22 cellular contexts compared by ENCODE assay signal in the genomic region with DNA sequence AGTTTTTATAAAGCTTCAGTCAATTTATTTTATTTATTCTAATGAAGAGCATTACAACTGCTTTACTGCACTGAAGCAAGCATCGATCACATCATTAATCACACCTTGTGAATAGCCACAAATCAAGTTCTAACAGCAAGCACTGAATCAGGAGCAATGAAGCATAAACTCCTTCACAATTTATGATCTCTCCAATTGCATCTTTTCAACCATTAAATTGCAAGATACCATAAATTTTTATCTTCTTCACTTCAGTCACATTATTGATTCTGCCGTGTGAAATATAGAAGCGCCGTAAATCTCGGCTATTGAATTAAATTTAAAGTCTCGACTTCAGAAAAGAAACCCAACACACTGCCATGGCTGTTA.
DNase-seq lines count a peak whose midpoint lies in the region; ATAC-seq and TF ChIP-seq lines count a peak whose summit lies in the region.
"Had no signal": no experiment of that assay in that cellular context is flagged by ENCODE, and none has a peak within 500 bp of the region (broad histone marks: within the 10 kb centered on the region; RNA-seq: fewer than 3 reads in every experiment).

No MANE protein-coding gene starts in this region.

- H3K27ac ChIP-seq in IMR-90 (ENCODE audit: insufficient read depth, low read length) (no peak overlapping the region), neuronal stem cell (replicated peaks; ENCODE audit: low read length) (no peak overlapping the region)
- H3K27ac ChIP-seq: neutrophil had no signal

- no peak overlapping the region; the same call in 2 of the 3 replicates for H2BK15ac ChIP-seq in IMR-90 (ENCODE audit: low read depth, low read length)
- H2BK15ac ChIP-seq in neuronal stem cell (ENCODE audit: low read length) = no peak overlapping the region

- no peaks in the 10 kb centered on the region for H3K9me3 Mint-ChIP-seq in stimulated activated effector memory CD8-positive, alpha-beta T cell treated with anti-CD3 and anti-CD28 coated beads, Interleukin-12 subunit alpha, Interleukin-12 subunit beta, amount 100 ng/mL, for 72 hours
- H3K9me3 Mint-ChIP-seq: immature natural killer cell; stimulated activated naive CD8-positive, alpha-beta T cell treated with anti-CD3 and anti-CD28 coated beads, Interleukin-15, amount 100 ng/mL, for 72 hours had no signal

- H2AK5ac ChIP-seq in IMR-90 (ENCODE audit: low read depth, low read length) = peak overlapping the region; percentile 72; the same call in 1 of the 2 replicates
- no peak overlapping the region for H2AK5ac ChIP-seq in neuronal stem cell (ENCODE audit: low read depth, low read length)

- no peak overlapping the region for H3K27ac Mint-ChIP-seq in stimulated activated effector memory CD8-positive, alpha-beta T cell treated with anti-CD3 and anti-CD28 coated beads, Interleukin-12 subunit alpha, Interleukin-12 subunit beta, amount 100 ng/mL, for 72 hours
- H3K27ac Mint-ChIP-seq: activated B cell treated with CpG ODN at 0.5 μM for 24 hours; activated CD8-positive, alpha-beta T cell treated with anti-CD3 and anti-CD28 coated beads, Interleukin-2, amount 10 ng/mL, durations not matched to agents 7 days and 5 days; activated naive CD8-positive, alpha-beta T cell; immature natural killer cell; stimulated activated naive CD8-positive, alpha-beta T cell treated with anti-CD3 and anti-CD28 coated beads, Interleukin-15, amount 100 ng/mL, for 72 hours; T-helper 17 cell had no signal

- in situ Hi-C loops in IMR-90 (cut with MboI; ENCODE audit: low sequenced_read_pairs) = no loop called here

- no peak overlapping the region for H2BK12ac ChIP-seq in neuronal stem cell (ENCODE audit: low read length)

- WGBS in IMR-90 (ENCODE audit: extremely low coverage in 2 of 2, insufficient read length in 1 of 2), 2 experiments = 86% methylated on average over 1 of the region's 6 CpGs; no CpG with 5 or more reads in 1 of the 2 experiments
- WGBS in neuronal stem cell (ENCODE audit: extremely low coverage in 2 of 2, insufficient read length in 2 of 2, insufficient replicate concordance in 1 of 2), 2 donors = no CpG with 5 or more reads among the region's 6 CpGs

- H3K79me1 ChIP-seq in IMR-90 (ENCODE audit: low read depth in 1 of 2, low read length in 2 of 2) (peaks cover 0 to 3% of the 10 kb centered on the region in 2 experiments; a peak in 1 of 4 replicates), neuronal stem cell (ENCODE audit: low read depth, low read length) (no peaks in the 10 kb centered on the region)

- H2AK9ac ChIP-seq in IMR-90 (replicated peaks; ENCODE audit: low read depth, low read length, poor library complexity) = no peak overlapping the region

- H3K9ac ChIP-seq in IMR-90 (ENCODE audit: low read depth, low read length) (no peak overlapping the region), neuronal stem cell (ENCODE audit: low read depth, low read length, poor library complexity) (no peak overlapping the region)

- TF ChIP-seq CTCF in IMR-90 (conservative IDR thresholded peaks at IDR 0.05; ENCODE audit: low read depth, low read length) (no peak), epithelial cell of esophagus (IDR thresholded peaks at IDR 0.05; ENCODE audit: insufficient read depth, low read depth, low read length, missing control alignments) (no peak)

- H3K36me3 Mint-ChIP-seq in stimulated activated effector memory CD8-positive, alpha-beta T cell treated with anti-CD3 and anti-CD28 coated beads, Interleukin-12 subunit alpha, Interleukin-12 subunit beta, amount 100 ng/mL, for 72 hours = no peaks in the 10 kb centered on the region
- H3K36me3 Mint-ChIP-seq: activated naive CD8-positive, alpha-beta T cell; immature natural killer cell had no signal

- no peaks in the 10 kb centered on the region for H3K27me3 ChIP-seq in IMR-90 (ENCODE audit: control insufficient read depth, insufficient read depth, low read length)
- no peaks in the 10 kb centered on the region for H3K27me3 ChIP-seq in neuronal stem cell (ENCODE audit: control insufficient read depth in 3 of 3, insufficient read depth in 3 of 3, low read depth in 1 of 3, low read length in 3 of 3)
- H3K27me3 ChIP-seq: brain microvascular endothelial cell, esophagus muscularis mucosa had no signal

- no peaks in the 10 kb centered on the region for H3K9me3 ChIP-seq in IMR-90 (ENCODE audit: control insufficient read depth, insufficient read depth, low read length)
- peaks cover 0 to 8% of the 10 kb centered on the region in 2 donors for H3K9me3 ChIP-seq in neuronal stem cell (replicated peaks in 1 of 2; ENCODE audit: control insufficient read depth in 2 of 2, insufficient read depth in 1 of 2, low read depth in 1 of 2, low read length in 2 of 2)
- H3K9me3 ChIP-seq: neutrophil had no signal

- H4K20me1 ChIP-seq in IMR-90 (ENCODE audit: insufficient read depth, low read length) = no peaks in the 10 kb centered on the region; the same call in 1 of the 2 replicates

- H3K4me3 ChIP-seq in IMR-90 (ENCODE audit: insufficient read depth, low read depth, low read length) (no peak overlapping the region), epithelial cell of esophagus (ENCODE audit: low read length) (peak overlapping the region; percentile 29), neuronal stem cell (ENCODE audit: low read length in 2 of 2) (no peak overlapping the region)
- H3K4me3 ChIP-seq: esophagus muscularis mucosa, K562, lung had no signal

- H2AFZ ChIP-seq in IMR-90 (replicated peaks; ENCODE audit: low read length, poor library complexity) (no peak overlapping the region), neuronal stem cell (ENCODE audit: low read length) (peak overlapping the region; percentile 57)

- TF ChIP-seq RAD21 in IMR-90 (IDR thresholded peaks at IDR 0.05; ENCODE audit: low read length) = no peak

- no peaks in the 10 kb centered on the region for H3K4me1 Mint-ChIP-seq in stimulated activated effector memory CD8-positive, alpha-beta T cell treated with anti-CD3 and anti-CD28 coated beads, Interleukin-12 subunit alpha, Interleukin-12 subunit beta, amount 100 ng/mL, for 72 hours
- H3K4me1 Mint-ChIP-seq: activated B cell treated with CpG ODN at 0.5 μM for 24 hours; immature natural killer cell; stimulated activated naive CD8-positive, alpha-beta T cell treated with anti-CD3 and anti-CD28 coated beads, Interleukin-15, amount 100 ng/mL, for 72 hours; T-helper 17 cell had no signal

- BruUV-seq in IMR-90 (replicated peaks; lab: Mats Ljungman, UMichigan) = no TSS peak

- H3K14ac ChIP-seq in IMR-90 (replicated peaks; ENCODE audit: low read depth, low read length) (no peak overlapping the region; the same call in 1 of the 2 replicates), neuronal stem cell (ENCODE audit: low read length) (no peak overlapping the region)

- no peak for ATAC-seq in IMR-90 (ENCODE audit: low read depth)
- no peak for ATAC-seq in stimulated activated effector memory CD8-positive, alpha-beta T cell treated with anti-CD3 and anti-CD28 coated beads, Interleukin-12 subunit alpha, Interleukin-12 subunit beta, amount 100 ng/mL, for 72 hours
- ATAC-seq: activated CD8-positive, alpha-beta T cell treated with anti-CD3 and anti-CD28 coated beads, Interleukin-2, amount 10 ng/mL, durations not matched to agents 7 days and 5 days; K562; Right ventricle myocardium inferior; stimulated activated naive CD8-positive, alpha-beta T cell treated with anti-CD3 and anti-CD28 coated beads, Interleukin-15, amount 100 ng/mL, for 72 hours; T-helper 17 cell had no signal

- CTCF ChIA-PET in IMR-90 (lab: Yijun Ruan, JAX) = interaction anchor here (2.0 kb wide), 1 partner anchor 13 kb away, joined by 4 read pairs; no protein-coding TSS in a partner anchor

- peak; percentile 25 for DNase-seq in DMS153 treated with DMSO at 0.1 percent for 48 hours (lab: John Stamatoyannopoulos, UW; ENCODE audit: unreplicated experiment)
- no peak for DNase-seq in IMR-90
- peak; percentile 66 for DNase-seq in epithelial cell of esophagus (ENCODE audit: low read depth)
- no peak for DNase-seq in neuronal stem cell (ENCODE audit: low spot score)
- DNase-seq in NOMO-1 treated with dmso at 0.1 percent for 144 hours (lab: John Stamatoyannopoulos, UW; ENCODE audit: unreplicated experiment) = no peak
- no peak for DNase-seq in SKM-1 treated with dmso at 0.1 percent for 144 hours (lab: John Stamatoyannopoulos, UW; ENCODE audit: unreplicated experiment)
- DNase-seq in NCI-H2196 treated with DMSO at 0.1 percent for 48 hours (lab: John Stamatoyannopoulos, UW; ENCODE audit: unreplicated experiment) = no peak
- no peak for DNase-seq in stimulated activated effector memory CD8-positive, alpha-beta T cell treated with anti-CD3 and anti-CD28 coated beads, Interleukin-12 subunit alpha, Interleukin-12 subunit beta, amount 100 ng/mL, for 72 hours (ENCODE audit: low spot score in 2 of 2)
- DNase-seq: activated B cell treated with CpG ODN at 0.5 μM for 24 hours; activated CD8-positive, alpha-beta T cell treated with anti-CD3 and anti-CD28 coated beads, Interleukin-2, amount 10 ng/mL, durations not matched to agents 7 days and 5 days; activated T-cell treated with anti-CD3 and anti-CD28 coated beads, Interleukin-2, amount 50 U/mL, for 48 hours; immature natural killer cell; right cardiac atrium; stimulated activated naive CD8-positive, alpha-beta T cell treated with anti-CD3 and anti-CD28 coated beads, Interleukin-15, amount 100 ng/mL, for 72 hours; T-helper 17 cell had no signal

- H3K56ac ChIP-seq in IMR-90 (ENCODE audit: extremely low read depth, insufficient read depth, low read length) = no peak overlapping the region

- H3K36me3 ChIP-seq in IMR-90 (ENCODE audit: control insufficient read depth, insufficient read depth, low read length) (no peaks in the 10 kb centered on the region), neuronal stem cell (replicated peaks in 1 of 2; ENCODE audit: control insufficient read depth in 2 of 2, insufficient read depth in 2 of 2, low read length in 2 of 2) (no peaks in the 10 kb centered on the region)
- H3K36me3 ChIP-seq: brain microvascular endothelial cell, esophagus muscularis mucosa, neutrophil had no signal

- H2BK20ac ChIP-seq in IMR-90 (ENCODE audit: low read depth, low read length) = peak overlapping the region; percentile 87

- H4K91ac ChIP-seq in IMR-90 (ENCODE audit: insufficient read depth, low read depth, low read length) (peak overlapping the region; percentile 40; the same call in 1 of the 2 replicates), neuronal stem cell (ENCODE audit: low read depth, low read length, poor library complexity) (no peak overlapping the region)

- no peak overlapping the region for H3K4me3 Mint-ChIP-seq in stimulated activated effector memory CD8-positive, alpha-beta T cell treated with anti-CD3 and anti-CD28 coated beads, Interleukin-12 subunit alpha, Interleukin-12 subunit beta, amount 100 ng/mL, for 72 hours
- H3K4me3 Mint-ChIP-seq: activated B cell treated with CpG ODN at 0.5 μM for 24 hours; activated CD8-positive, alpha-beta T cell treated with anti-CD3 and anti-CD28 coated beads, Interleukin-2, amount 10 ng/mL, durations not matched to agents 7 days and 5 days; activated naive CD8-positive, alpha-beta T cell; immature natural killer cell; stimulated activated naive CD8-positive, alpha-beta T cell treated with anti-CD3 and anti-CD28 coated beads, Interleukin-15, amount 100 ng/mL, for 72 hours; T-helper 17 cell had no signal

- H3K4me2 ChIP-seq in IMR-90 (ENCODE audit: low read depth, low read length) (no peak overlapping the region), neuronal stem cell (ENCODE audit: insufficient read depth, low read length, poor library complexity, severe bottlenecking) (no peak overlapping the region)

- peaks cover 11% of the 10 kb centered on the region for H3K9me1 ChIP-seq in IMR-90 (ENCODE audit: insufficient read depth, low read length)

- H3K4ac ChIP-seq in IMR-90 (ENCODE audit: low read depth, low read length) (peak overlapping the region; percentile 54; the same call in 1 of the 2 replicates), neuronal stem cell (ENCODE audit: low read length) (no peak overlapping the region)

- POLR2A ChIA-PET in IMR-90 (lab: Charles Lee; ENCODE audit: unreplicated experiment) = no interaction called here

- peak overlapping the region; percentile 85 for H2BK5ac ChIP-seq in IMR-90 (ENCODE audit: low read depth, low read length, poor library complexity, severe bottlenecking)
- no peak overlapping the region for H2BK5ac ChIP-seq in neuronal stem cell (ENCODE audit: low read length)

- H3K18ac ChIP-seq in IMR-90 (ENCODE audit: low read depth, low read length) = peak overlapping the region; percentile 58; the same call in 1 of the 2 replicates
- no peak overlapping the region for H3K18ac ChIP-seq in neuronal stem cell (ENCODE audit: low read length)

- H3K4me1 ChIP-seq in IMR-90 (ENCODE audit: control insufficient read depth, insufficient read depth, low read length) (peaks cover 14% of the 10 kb centered on the region), neuronal stem cell (ENCODE audit: control insufficient read depth in 2 of 2, insufficient read depth in 1 of 2, low read depth in 1 of 2, low read length in 2 of 2) (peaks cover 9 to 15% of the 10 kb centered on the region in 2 donors)

- no peak overlapping the region for H4K5ac ChIP-seq in IMR-90 (ENCODE audit: low read depth, low read length)

- H3K23ac ChIP-seq in IMR-90 (ENCODE audit: low read depth, low read length) (no peak overlapping the region), neuronal stem cell (ENCODE audit: low read depth, low read length, poor library complexity) (no peak overlapping the region)

- H4K8ac ChIP-seq in IMR-90 (ENCODE audit: low read depth in 2 of 2, low read length in 2 of 2) (peak overlapping the region in 1 of 2 experiments; percentile 45; a peak in 2 of 4 replicates), neuronal stem cell (ENCODE audit: low read depth, low read length) (no peak overlapping the region)

- no peak for TF ChIP-seq POLR2A in IMR-90 (IDR thresholded peaks at IDR 0.05; ENCODE audit: low read depth, low read length)

- dilution Hi-C loops in IMR-90 (cut with HindIII; ENCODE audit: low sequenced_read_pairs, unreplicated experiment) = no loop called here

- H2BK120ac ChIP-seq in IMR-90 (ENCODE audit: low read depth, low read length) (peak overlapping the region; percentile 91), neuronal stem cell (ENCODE audit: low read depth, low read length) (no peak overlapping the region)

- intact Hi-C loops in IMR-90 (cut with micrococcal nuclease) = loop anchor here (10.0 kb wide), 2 partner anchors 291 to 401 kb away; no protein-coding TSS in a partner anchor

Comparison
In these comparisons a context has a peak if more than half of its experiments do, and no peak if none do; other contexts are left out.
1. DNase-seq: peak in DMS153 treated with DMSO at 0.1 percent for 48 hours (single experiment) and epithelial cell of esophagus (single experiment); none in IMR-90 (single experiment), neuronal stem cell (single experiment), NOMO-1 treated with dmso at 0.1 percent for 144 hours (single experiment), SKM-1 treated with dmso at 0.1 percent for 144 hours (single experiment), NCI-H2196 treated with DMSO at 0.1 percent for 48 hours (single experiment) and stimulated activated effector memory CD8-positive, alpha-beta T cell treated with anti-CD3 and anti-CD28 coated beads, Interleukin-12 subunit alpha, Interleukin-12 subunit beta, amount 100 ng/mL, for 72 hours (0 of 2).